30 cellular contexts compared by ENCODE assay signal in the genomic region with DNA sequence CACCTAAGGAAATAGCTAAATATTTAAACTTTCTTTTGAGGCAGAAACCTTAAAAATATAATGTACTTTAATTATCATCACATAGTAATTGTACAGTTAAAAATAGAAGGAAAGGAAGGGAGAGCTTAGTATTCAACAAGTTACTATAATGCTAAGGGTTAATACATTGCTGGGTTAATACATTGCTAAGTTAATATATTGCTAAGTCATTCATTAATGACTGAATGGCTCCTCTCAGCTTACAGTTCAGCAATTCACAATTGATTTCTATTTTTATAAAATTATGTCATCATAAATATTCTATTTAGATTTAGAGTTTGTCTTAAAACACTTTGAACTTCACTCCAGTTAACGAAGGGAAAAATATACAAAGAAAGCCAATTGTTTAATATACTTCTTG.
"Had no signal": no experiment of that assay in that cellular context is flagged by ENCODE, and none has a peak within 500 bp of the region (broad histone marks: within the 10 kb centered on the region; RNA-seq: fewer than 3 reads in every experiment).

No MANE protein-coding gene starts in this region.

- H3K36me3 Mint-ChIP-seq: activated naive CD8-positive, alpha-beta T cell; brain; natural killer cell treated with Interleukin-12 subunit alpha and Interleukin-12 subunit beta and Interleukin-15 and Interleukin-18, amount 100 ng/mL, for 72 hours; type B pancreatic cell had no signal

- DNase-seq: activated CD4-positive, alpha-beta T cell treated with anti-CD3 and anti-CD28 coated beads for 48 hours; activated CD4-positive, alpha-beta T cell treated with anti-CD3 and anti-CD28 coated beads, Interleukin-2, amount 50 U/mL, for 48 hours; activated CD8-positive, alpha-beta memory T cell treated with anti-CD3 and anti-CD28 coated beads for 24 hours; activated effector memory CD4-positive, alpha-beta T cell treated with Interleukin-2 at 50 U/mL for 16 hours; activated naive CD4-positive, alpha-beta T cell treated with Interleukin-2 at 50 U/mL for 16 hours; adrenal gland; aorta; cortex of kidney; effector memory CD8-positive, alpha-beta T cell; head of caudate nucleus; hippocampal formation; left ventricle myocardium superior; mucosa of descending colon; right lobe of liver; stimulated activated CD4-positive, alpha-beta T cell treated with anti-CD3 and anti-CD28 coated beads, Interleukin-12 subunit alpha, Interleukin-12 subunit beta, amount 100 ng/mL, for 4 hours; stimulated activated CD4-positive, alpha-beta T cell treated with anti-CD3 and anti-CD28 coated beads, Interleukin-4, amount 100 ng/mL, for 1 hour; stimulated activated naive CD8-positive, alpha-beta T cell treated with anti-CD3 and anti-CD28 coated beads, Interleukin-15, amount 100 ng/mL, for 72 hours; substantia nigra; T-helper 17 cell; T1000; WERI-Rb-1 had no signal

- H3K27ac Mint-ChIP-seq: activated naive CD8-positive, alpha-beta T cell; brain; effector memory CD8-positive, alpha-beta T cell; natural killer cell treated with Interleukin-12 subunit alpha and Interleukin-12 subunit beta and Interleukin-15 and Interleukin-18, amount 100 ng/mL, for 72 hours; stimulated activated naive CD8-positive, alpha-beta T cell treated with anti-CD3 and anti-CD28 coated beads, Interleukin-15, amount 100 ng/mL, for 72 hours; T-helper 17 cell; type B pancreatic cell had no signal

- H3K27ac ChIP-seq: adrenal gland, cardiac muscle cell, gastroesophageal sphincter, right lobe of liver, vagina, WERI-Rb-1 had no signal

- H3K4me3 ChIP-seq: adrenal gland, cardiac muscle cell, gastroesophageal sphincter, mucosa of descending colon, right lobe of liver, vagina had no signal

- H3K4me1 Mint-ChIP-seq: brain; stimulated activated naive CD8-positive, alpha-beta T cell treated with anti-CD3 and anti-CD28 coated beads, Interleukin-15, amount 100 ng/mL, for 72 hours; T-helper 17 cell had no signal

- ATAC-seq: activated CD4-positive, CD25-positive, alpha-beta regulatory T cell treated with anti-CD3 and anti-CD28 coated beads, Interleukin-2, amount 50 U/mL, for 24 hours; effector memory CD8-positive, alpha-beta T cell; gastroesophageal sphincter; left ventricle myocardium superior; mucosa of descending colon; natural killer cell treated with Interleukin-12 subunit alpha and Interleukin-12 subunit beta and Interleukin-15 and Interleukin-18, amount 100 ng/mL, for 72 hours; right lobe of liver; stimulated activated naive CD8-positive, alpha-beta T cell treated with anti-CD3 and anti-CD28 coated beads, Interleukin-15, amount 100 ng/mL, for 72 hours; T-helper 17 cell had no signal

- H3K27me3 Mint-ChIP-seq: effector memory CD8-positive, alpha-beta T cell; natural killer cell treated with Interleukin-12 subunit alpha and Interleukin-12 subunit beta and Interleukin-15 and Interleukin-18, amount 100 ng/mL, for 72 hours; stimulated activated naive CD8-positive, alpha-beta T cell treated with anti-CD3 and anti-CD28 coated beads, Interleukin-15, amount 100 ng/mL, for 72 hours; T-helper 17 cell had no signal

- H3K9me3 ChIP-seq: adrenal gland, gastroesophageal sphincter, mucosa of descending colon, right lobe of liver, vagina had no signal

- FAIRE-seq: endothelial cell of umbilical vein had no signal

- H3K4me1 ChIP-seq: adrenal gland, right lobe of liver, vagina had no signal

- H3K4me3 Mint-ChIP-seq: activated naive CD8-positive, alpha-beta T cell; brain; effector memory CD8-positive, alpha-beta T cell; natural killer cell treated with Interleukin-12 subunit alpha and Interleukin-12 subunit beta and Interleukin-15 and Interleukin-18, amount 100 ng/mL, for 72 hours; stimulated activated naive CD8-positive, alpha-beta T cell treated with anti-CD3 and anti-CD28 coated beads, Interleukin-15, amount 100 ng/mL, for 72 hours; T-helper 17 cell; type B pancreatic cell had no signal

- H3K9me3 Mint-ChIP-seq: type B pancreatic cell had no signal
